ENCODE assay signal across 18 cellular contexts in genomic region chr16:11610580-11610979, GRCh38. TPM values are rescaled to one million over a fixed set of nuclear protein-coding genes. Genes with fewer than 3 reads are reported as not detected.
DNase-seq lines count a peak whose midpoint lies in the region; ATAC-seq, FAIRE-seq and TF ChIP-seq lines count a peak whose summit lies in the region.
"Had no signal": no experiment of that assay in that cellular context is flagged by ENCODE, and none has a peak within 500 bp of the region (broad histone marks: within the 10 kb centered on the region; RNA-seq: fewer than 3 reads in every experiment).

No MANE protein-coding gene starts in this region.

- in situ Hi-C loops in gastrocnemius medialis (cut with MboI; ENCODE audit: low sequenced_read_pairs in 4 of 4) = no loop called here

- H3K27me3 Mint-ChIP-seq in stimulated activated naive CD8-positive, alpha-beta T cell treated with anti-CD3 and anti-CD28 coated beads, Interleukin-15, Interleukin-2, amounts not matched to agents 100 ng/mL and 50 ng/mL, for 24 hours = no peaks in the 10 kb centered on the region
- H3K27me3 Mint-ChIP-seq in activated naive CD8-positive, alpha-beta T cell treated with anti-CD3 and anti-CD28 coated beads for 36 hours = no peaks in the 10 kb centered on the region

- H3K4me3 Mint-ChIP-seq in stimulated activated naive CD8-positive, alpha-beta T cell treated with anti-CD3 and anti-CD28 coated beads, Interleukin-15, Interleukin-2, amounts not matched to agents 100 ng/mL and 50 ng/mL, for 24 hours = no peak overlapping the region
- no peak overlapping the region for H3K4me3 Mint-ChIP-seq in activated naive CD8-positive, alpha-beta T cell treated with anti-CD3 and anti-CD28 coated beads for 36 hours

- H3K27ac ChIP-seq in RWPE2 (ENCODE audit: poor library complexity, severe bottlenecking) = no peak overlapping the region
- H3K27ac ChIP-seq in kidney (ENCODE audit: low read depth in 2 of 2, low read length in 2 of 2) = peak overlapping the region; percentile 72 to 89
- no peak overlapping the region for H3K27ac ChIP-seq in gastrocnemius medialis
- H3K27ac ChIP-seq: SJCRH30, WERI-Rb-1 had no signal

- H3K9ac ChIP-seq in kidney (ENCODE audit: low read length in 2 of 2) = no peak overlapping the region

- H3K4me1 ChIP-seq in RWPE2 (ENCODE audit: insufficient read depth, poor library complexity, severe bottlenecking) = peaks cover 28% of the 10 kb centered on the region
- peaks cover 19 to 26% of the 10 kb centered on the region in 2 donors for H3K4me1 ChIP-seq in kidney (ENCODE audit: control insufficient read depth in 1 of 2, insufficient read depth in 1 of 2, low read depth in 1 of 2, low read length in 2 of 2)
- no peaks in the 10 kb centered on the region for H3K4me1 ChIP-seq in gastrocnemius medialis

- FAIRE-seq in kidney (lab: Jason Lieb, UNC) = no peak

- H3K36me3 Mint-ChIP-seq in stimulated activated naive CD8-positive, alpha-beta T cell treated with anti-CD3 and anti-CD28 coated beads, Interleukin-15, Interleukin-2, amounts not matched to agents 100 ng/mL and 50 ng/mL, for 24 hours (ENCODE audit: low read depth) = no peaks in the 10 kb centered on the region
- H3K36me3 Mint-ChIP-seq in activated naive CD8-positive, alpha-beta T cell treated with anti-CD3 and anti-CD28 coated beads for 36 hours = no peaks in the 10 kb centered on the region

- no peaks in the 10 kb centered on the region for H3K9me3 ChIP-seq in RWPE2 (ENCODE audit: severe bottlenecking)
- no peaks in the 10 kb centered on the region for H3K9me3 ChIP-seq in kidney (ENCODE audit: control insufficient read depth in 1 of 2, low read length in 2 of 2)
- H3K9me3 ChIP-seq in gastrocnemius medialis = no peaks in the 10 kb centered on the region
- H3K9me3 ChIP-seq: SJCRH30 had no signal

- H3K36me3 ChIP-seq in RWPE2 (ENCODE audit: low read depth) (no peaks in the 10 kb centered on the region), kidney (ENCODE audit: control insufficient read depth in 1 of 2, insufficient read depth in 2 of 2, low read length in 2 of 2) (no peaks in the 10 kb centered on the region), gastrocnemius medialis (no peaks in the 10 kb centered on the region)
- H3K36me3 ChIP-seq: SJCRH30, WERI-Rb-1 had no signal

- no peaks in the 10 kb centered on the region for H3K9me3 Mint-ChIP-seq in stimulated activated naive CD8-positive, alpha-beta T cell treated with anti-CD3 and anti-CD28 coated beads, Interleukin-15, Interleukin-2, amounts not matched to agents 100 ng/mL and 50 ng/mL, for 24 hours
- H3K9me3 Mint-ChIP-seq in activated naive CD8-positive, alpha-beta T cell treated with anti-CD3 and anti-CD28 coated beads for 36 hours = no peaks in the 10 kb centered on the region

- DNase-seq in stimulated activated naive CD8-positive, alpha-beta T cell treated with anti-CD3 and anti-CD28 coated beads, Interleukin-15, Interleukin-2, amounts not matched to agents 100 U/mL and 50 U/mL, for 24 hours = no peak
- no peak for DNase-seq in RWPE2 (ENCODE audit: low spot score)
- peak; percentile 9 for DNase-seq in kidney
- no peak for DNase-seq in activated naive CD8-positive, alpha-beta T cell treated with anti-CD3 and anti-CD28 coated beads for 36 hours
- no peak for DNase-seq in DMS79 treated with DMSO at 0.1 percent for 48 hours (lab: John Stamatoyannopoulos, UW)
- DNase-seq in NCI-H2107 treated with DMSO at 0.1 percent for 48 hours (lab: John Stamatoyannopoulos, UW; ENCODE audit: unreplicated experiment) = no peak
- no peak for DNase-seq in gastrocnemius medialis
- DNase-seq: DMS53, head of caudate nucleus, KG1, MV-4-11, NCI-H526 treated with DMSO at 0.1 percent for 48 hours, T-helper 2 cell, WERI-Rb-1 had no signal

- intact Hi-C loops in kidney (cut with DNase I) = no loop called here
- intact Hi-C loops in gastrocnemius medialis (cut with DNase I; ENCODE audit: low total_unique reads) = no loop called here

- no peak overlapping the region for H3K4me3 ChIP-seq in RWPE2 (ENCODE audit: severe bottlenecking)
- no peak overlapping the region for H3K4me3 ChIP-seq in kidney (ENCODE audit: low read length in 2 of 2)
- H3K4me3 ChIP-seq in gastrocnemius medialis = no peak overlapping the region
- H3K4me3 ChIP-seq: smooth muscle cell had no signal

- no peak for ATAC-seq in stimulated activated naive CD8-positive, alpha-beta T cell treated with anti-CD3 and anti-CD28 coated beads, Interleukin-15, Interleukin-2, amounts not matched to agents 100 U/mL and 50 U/mL, for 24 hours
- ATAC-seq in RWPE2 (ENCODE audit: low read depth) = no peak
- ATAC-seq in gastrocnemius medialis = no peak

- TF ChIP-seq POLR2A in gastrocnemius medialis (IDR thresholded peaks at IDR 0.05) = no peak

- peak; percentile 11 for TF ChIP-seq CTCF in RWPE2 (IDR thresholded peaks at IDR 0.05; ENCODE audit: poor library complexity, severe bottlenecking)
- no peak for TF ChIP-seq CTCF in kidney (IDR thresholded peaks at IDR 0.05; ENCODE audit: borderline replicate concordance, extremely low read depth, insufficient read depth)
- TF ChIP-seq CTCF in gastrocnemius medialis (IDR thresholded peaks at IDR 0.05 in 4 of 5, conservative IDR thresholded peaks at IDR 0.05 in 1 of 5) = no peak

- no peaks in the 10 kb centered on the region for H3K27me3 ChIP-seq in RWPE2 (ENCODE audit: insufficient read depth, poor library complexity, severe bottlenecking)
- H3K27me3 ChIP-seq in gastrocnemius medialis = no peaks in the 10 kb centered on the region

- peaks cover 57% of the 10 kb centered on the region for H3K4me1 Mint-ChIP-seq in stimulated activated naive CD8-positive, alpha-beta T cell treated with anti-CD3 and anti-CD28 coated beads, Interleukin-15, Interleukin-2, amounts not matched to agents 100 ng/mL and 50 ng/mL, for 24 hours (ENCODE audit: low read depth)
- H3K4me1 Mint-ChIP-seq in activated naive CD8-positive, alpha-beta T cell treated with anti-CD3 and anti-CD28 coated beads for 36 hours = peaks cover 27% of the 10 kb centered on the region

- H3K27ac Mint-ChIP-seq in stimulated activated naive CD8-positive, alpha-beta T cell treated with anti-CD3 and anti-CD28 coated beads, Interleukin-15, Interleukin-2, amounts not matched to agents 100 ng/mL and 50 ng/mL, for 24 hours = peak overlapping the region; percentile 12
- H3K27ac Mint-ChIP-seq in activated naive CD8-positive, alpha-beta T cell treated with anti-CD3 and anti-CD28 coated beads for 36 hours = no peak overlapping the region
- H3K27ac Mint-ChIP-seq: progenitor cell of endocrine pancreas had no signal

RNA-seq across cellular contexts. Expression of gene LITAF, which starts 23.9 kb away (rescaled TPM):
- total RNA-seq in kidney (171 TPM), gastrocnemius medialis (10 to 100 TPM; 11.2 to 30.1 (median 19.4) TPM)
- polyA plus RNA-seq in kidney (ENCODE audit: insufficient read depth, low read depth, low replicate concordance) = 121 TPM
- 100 to 1,000 TPM; 127 to 130 TPM for total RNA-seq in activated naive CD8-positive, alpha-beta T cell treated with anti-CD3 and anti-CD28 coated beads for 36 hours

RNA-seq across cellular contexts. Expression of gene SNN, which starts 57.7 kb away (rescaled TPM):
- total RNA-seq in kidney (21.9 TPM), gastrocnemius medialis (10 to 100 TPM; 22.5 to 94.5 (median 78.1) TPM)
- 16.6 TPM for polyA plus RNA-seq in kidney (ENCODE audit: insufficient read depth, low read depth, low replicate concordance)
- 10 to 100 TPM; 10.3 to 11.2 TPM for total RNA-seq in activated naive CD8-positive, alpha-beta T cell treated with anti-CD3 and anti-CD28 coated beads for 36 hours

Comparison
In these comparisons a context has a peak if more than half of its experiments do, and no peak if none do; other contexts are left out.
1. H3K27ac ChIP-seq: peak in kidney (2 of 2); none in RWPE2 (single experiment) and gastrocnemius medialis (0 of 4).